12 cellular contexts compared by ENCODE assay signal in the genomic region with DNA sequence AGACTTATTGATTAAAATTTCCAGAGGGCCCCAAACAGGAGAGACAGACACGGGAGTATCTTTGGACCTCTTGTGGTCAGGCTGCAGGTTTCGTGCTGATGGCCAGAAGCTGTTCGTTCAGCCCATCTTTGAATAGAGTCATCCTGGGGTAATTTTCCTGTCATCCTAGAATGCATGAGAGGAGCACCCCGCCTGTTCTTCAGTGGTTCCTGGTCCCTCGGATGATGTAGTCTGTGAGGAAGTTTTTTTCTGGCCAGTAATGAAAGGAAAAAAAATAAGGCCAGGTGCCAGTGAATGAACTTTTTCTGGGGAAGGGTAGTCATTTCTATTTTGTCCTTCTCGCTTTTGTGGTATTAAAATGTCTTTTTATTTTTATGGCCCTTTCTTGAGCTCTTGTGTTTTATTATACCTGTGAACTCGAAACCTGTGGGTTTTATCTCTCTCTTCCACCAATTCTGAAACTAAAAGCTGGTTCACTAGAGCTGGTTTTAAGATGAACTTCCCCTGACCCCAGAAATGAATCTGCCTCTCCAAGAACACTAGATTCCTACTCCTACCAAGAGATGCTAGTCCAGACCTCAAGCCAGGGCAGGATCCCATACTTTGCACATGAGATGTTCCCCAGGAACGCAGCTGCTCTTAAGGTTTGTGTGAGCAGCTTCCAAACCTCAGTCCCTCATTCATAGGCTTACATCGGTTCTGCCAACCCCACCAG. TPM values are rescaled to one million over a fixed set of nuclear protein-coding genes. Genes with fewer than 3 reads are reported as not detected.
DNase-seq lines count a peak whose midpoint lies in the region; ATAC-seq and TF ChIP-seq lines count a peak whose summit lies in the region.
"Had no signal": no experiment of that assay in that cellular context is flagged by ENCODE, and none has a peak within 500 bp of the region (broad histone marks: within the 10 kb centered on the region; RNA-seq: fewer than 3 reads in every experiment).

No MANE protein-coding gene starts in this region.

- no peaks in the 10 kb centered on the region for H3K36me3 Mint-ChIP-seq in T-cell
- H3K36me3 Mint-ChIP-seq in endothelial cell (ENCODE audit: low read depth, unreplicated experiment): no peaks in the 10 kb centered on the region

- no peak overlapping the region for H3K27ac Mint-ChIP-seq in T-cell
- no peak overlapping the region for H3K27ac Mint-ChIP-seq in endothelial cell (ENCODE audit: unreplicated experiment)

- POLR2A ChIA-PET in T-cell (lab: Charles Lee): no interaction called here

- H3K4me1 Mint-ChIP-seq in T-cell: peaks cover 2 to 9% (median 5%) of the 10 kb centered on the region in 3 donors
- H3K4me1 Mint-ChIP-seq in endothelial cell (ENCODE audit: unreplicated experiment): no peaks in the 10 kb centered on the region

- ATAC-seq in GM18870 (IDR thresholded peaks at IDR 0.05; ENCODE audit: unreplicated experiment) (peak; percentile 85), GM21576 (IDR thresholded peaks at IDR 0.05; ENCODE audit: unreplicated experiment) (peak; percentile 94), HG03469 (IDR thresholded peaks at IDR 0.05; ENCODE audit: unreplicated experiment) (peak; percentile 58), T-cell (replicated peaks in 1 of 4) (no peak), HG02798 (IDR thresholded peaks at IDR 0.05; ENCODE audit: poor library complexity, unreplicated experiment) (no peak)
- ATAC-seq: psoas muscle had no signal

- CTCF ChIA-PET in T-cell (lab: Charles Lee): no interaction called here

- H3K27me3 Mint-ChIP-seq in T-cell (peaks cover 0 to 14% of the 10 kb centered on the region in 2 donors), endothelial cell (ENCODE audit: unreplicated experiment) (no peaks in the 10 kb centered on the region)

- TF ChIP-seq CTCF in endothelial cell (IDR thresholded peaks at IDR 0.05; ENCODE audit: unreplicated experiment): no peak

- H3K4me3 Mint-ChIP-seq in T-cell: no peak overlapping the region
- no peak overlapping the region for H3K4me3 Mint-ChIP-seq in endothelial cell (ENCODE audit: unreplicated experiment)

- H3K9me3 Mint-ChIP-seq in T-cell: peaks cover 0 to 2% (median 0%) of the 10 kb centered on the region in 3 donors
- H3K9me3 Mint-ChIP-seq in endothelial cell (ENCODE audit: unreplicated experiment): no peaks in the 10 kb centered on the region

- DNase-seq in left kidney (ENCODE audit: low read depth, low spot score) (peak; percentile 61), T-cell (no peak), endothelial cell (ENCODE audit: low spot score) (no peak), T-helper 1 cell (no peak)
- DNase-seq: activated CD4-positive, alpha-beta T cell treated with anti-CD3 and anti-CD28 coated beads, Interleukin-2, amount 50 U/mL, for 1 hour; kidney glomerular epithelial cell; psoas muscle; Right ventricle myocardium superior had no signal

RNA-seq across cellular contexts. Expression of gene MEST, which starts 15.4 kb away (rescaled TPM):
- 1 to 10 TPM; 3.1 to 8.2 (median 5.6) TPM for total RNA-seq in T-cell
- total RNA-seq in endothelial cell (ENCODE audit: unreplicated experiment): 72.2 TPM

RNA-seq across cellular contexts. Expression of gene CEP41, which starts 35.6 kb away (rescaled TPM):
- total RNA-seq in T-cell (10 to 100 TPM in 1 of 5 donors, 1 to 10 TPM in 4; 6.3 to 13.6 (median 9.2) TPM), endothelial cell (ENCODE audit: unreplicated experiment) (14.3 TPM)

Comparison
In these comparisons a context has a peak if more than half of its experiments do, and no peak if none do; other contexts are left out.
1. ATAC-seq: peak in GM18870 (single experiment), GM21576 (single experiment) and HG03469 (single experiment); none in T-cell (0 of 4) and HG02798 (single experiment).